ENCODE assay signal across 3 cellular contexts in genomic region chr12:88931598-88931997, GRCh38.
A peak's percentile ranks its signal among the peaks of the same experiment; 100 is the strongest.
TF ChIP-seq lines count a peak whose summit lies in the region.

No MANE protein-coding gene starts in this region.

TF ChIP-seq in HepG2, 621 proteins besides CTCF, POLR2A, EP300 and RAD21 (continued from another document and continues in another):
- TF ChIP-seq RXRB (CRISPR knock-in tag; IDR thresholded peaks at IDR 0.05; ENCODE audit: borderline replicate concordance) (no peak), PRMT3 (CRISPR knock-in tag; IDR thresholded peaks at IDR 0.05; ENCODE audit: borderline replicate concordance, low read depth) (no peak), EHMT2 (IDR thresholded peaks at IDR 0.05; ENCODE audit: borderline replicate concordance, low read depth, low read length) (no peak), ZNF619 (CRISPR knock-in tag; IDR thresholded peaks at IDR 0.05) (no peak), BHLHE40 (IDR thresholded peaks at IDR 0.05; ENCODE audit: low read length) (no peak), SIX1 (CRISPR knock-in tag; IDR thresholded peaks at IDR 0.05; ENCODE audit: borderline replicate concordance) (peak; percentile 17; the same call in 1 of the 2 replicates), MED1 (CRISPR knock-in tag; IDR thresholded peaks at IDR 0.05) (0 out of 2 replicates have a peak, but pooled peaks have one; percentile 13), HNF4A (CRISPR knock-in tag; IDR thresholded peaks at IDR 0.05) (peak; percentile 44), DR1 (CRISPR knock-in tag; IDR thresholded peaks at IDR 0.05) (no peak), ARID2 (CRISPR knock-in tag; IDR thresholded peaks at IDR 0.05; ENCODE audit: borderline replicate concordance) (no peak), AHDC1 (CRISPR knock-in tag; IDR thresholded peaks at IDR 0.05; ENCODE audit: borderline replicate concordance) (no peak), NCOR1 (IDR thresholded peaks at IDR 0.05; ENCODE audit: borderline replicate concordance, low read length) (no peak), ZNF878 (CRISPR knock-in tag; IDR thresholded peaks at IDR 0.05) (no peak), MAFK (conservative IDR thresholded peaks at IDR 0.05 in 1 of 2, IDR thresholded peaks at IDR 0.05 in 1 of 2; ENCODE audit: low read length in 2 of 2) (no peak), FOXO1 (CRISPR knock-in tag; IDR thresholded peaks at IDR 0.05) (no peak), ARNT2 (CRISPR knock-in tag; IDR thresholded peaks at IDR 0.05; ENCODE audit: low read depth) (no peak), TARDBP (CRISPR knock-in tag; IDR thresholded peaks at IDR 0.05) (no peak), YY1 (IDR thresholded peaks at IDR 0.05; ENCODE audit: insufficient read depth, insufficient replicate concordance, low read depth, low read length) (no peak), XRCC5 (optimal IDR thresholded peaks at IDR 0.05; ENCODE audit: low read length) (no peak), TGIF2 (CRISPR knock-in tag; IDR thresholded peaks at IDR 0.05) (no peak), FOSL2 (CRISPR knock-in tag; IDR thresholded peaks at IDR 0.05) (peak; percentile 25; the same call in 1 of the 2 replicates), KMT2B (CRISPR knock-in tag; IDR thresholded peaks at IDR 0.05) (no peak)

TF ChIP-seq in GM12878, 131 proteins besides CTCF, POLR2A, EP300 and RAD21 (continued from another document):
- TF ChIP-seq NKRF (conservative IDR thresholded peaks at IDR 0.05) (no peak), IRF4 (IDR thresholded peaks at IDR 0.05; ENCODE audit: low read depth, low read length) (no peak)
TF ChIP-seq in GM12878: peak in this region for 1.

TF ChIP-seq in GM23338, 12 proteins besides CTCF, POLR2A, EP300 and RAD21 (continued from another document):
- TF ChIP-seq JUNB (IDR thresholded peaks at IDR 0.05; ENCODE audit: unreplicated experiment) = no peak
- no peak for TF ChIP-seq ZNF331 (CRISPR knock-in tag; IDR thresholded peaks at IDR 0.05; ENCODE audit: low read depth)
- TF ChIP-seq ZNF114 (CRISPR knock-in tag; IDR thresholded peaks at IDR 0.05) = no peak
- no peak for TF ChIP-seq EZH2 (IDR thresholded peaks at IDR 0.05; ENCODE audit: low read depth, unreplicated experiment)
- no peak for TF ChIP-seq ETS1 (IDR thresholded peaks at IDR 0.05)
